8 cellular contexts compared by ENCODE assay signal in the genomic region with DNA sequence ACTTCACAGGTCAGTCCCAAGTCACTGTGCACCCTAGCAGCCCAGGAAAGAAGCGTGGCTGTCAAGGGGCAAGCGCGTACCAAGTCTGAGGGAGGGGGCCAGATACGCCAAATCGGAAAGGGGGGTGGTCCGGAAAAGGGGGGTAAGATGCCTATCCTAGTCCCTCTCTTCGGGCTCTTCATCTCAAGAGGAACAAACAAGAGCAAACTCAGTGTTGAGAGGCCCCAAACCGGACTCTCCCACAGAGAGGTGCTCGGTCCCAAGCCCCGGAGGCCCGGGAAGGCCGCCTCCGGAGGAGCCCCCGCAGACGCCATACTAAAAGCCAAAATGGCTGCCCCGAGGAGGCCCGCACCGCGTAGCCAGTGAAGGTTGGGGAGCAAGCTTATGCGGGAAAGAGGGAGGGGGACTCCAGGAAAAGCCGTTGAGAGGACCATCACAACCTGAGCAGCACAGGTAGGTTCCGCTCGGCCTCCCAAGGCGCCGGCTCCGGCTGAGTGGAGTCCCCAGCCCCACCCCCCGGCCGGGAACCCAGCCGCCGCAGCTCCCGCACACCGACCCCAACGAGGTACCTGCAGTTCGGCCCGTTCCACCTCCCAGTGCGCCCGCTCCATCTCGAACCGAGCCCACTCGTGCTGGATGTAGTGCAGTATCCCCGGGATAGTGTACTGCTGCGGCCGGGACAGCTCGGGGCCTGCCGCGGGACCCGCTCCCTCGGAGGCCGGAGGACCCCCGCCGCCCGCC. TPM values are rescaled to one million over a fixed set of nuclear protein-coding genes. Genes with fewer than 3 reads are reported as not detected.
DNase-seq lines count a peak whose midpoint lies in the region; ATAC-seq and TF ChIP-seq lines count a peak whose summit lies in the region.

A gene with protein sequence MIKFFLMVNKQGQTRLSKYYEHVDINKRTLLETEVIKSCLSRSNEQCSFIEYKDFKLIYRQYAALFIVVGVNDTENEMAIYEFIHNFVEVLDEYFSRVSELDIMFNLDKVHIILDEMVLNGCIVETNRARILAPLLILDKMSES (plus strand): TSS at position 315 of the 741 bp plus-strand sequence. CDS start 40,548 bp downstream, outside the sequence.

- H3K9me3 Mint-ChIP-seq in endodermal cell = no peaks in the 10 kb centered on the region

- H3K27me3 ChIP-seq in endodermal cell (ENCODE audit: control insufficient read depth, insufficient read depth, low read length, poor library complexity, severe bottlenecking) = no peaks in the 10 kb centered on the region

- peaks cover 5% of the 10 kb centered on the region for H3K9me3 ChIP-seq in endodermal cell (ENCODE audit: control insufficient read depth, low read length)

- TF ChIP-seq CTCF in endodermal cell (conservative IDR thresholded peaks at IDR 0.05) = no peak

- H3K36me3 ChIP-seq in endodermal cell (ENCODE audit: control insufficient read depth, insufficient read depth, low read length) = peaks cover 27% of the 10 kb centered on the region

- H3K36me3 Mint-ChIP-seq in endodermal cell (ENCODE audit: low read depth) = peaks cover 18% of the 10 kb centered on the region

- peak within 1 kb of the TSS; percentile 94 for H3K4me3 ChIP-seq in endodermal cell (ENCODE audit: low read length)

- no peaks in the 10 kb centered on the region for H3K27me3 Mint-ChIP-seq in endodermal cell (ENCODE audit: insufficient read depth)

- peak within 1 kb of the TSS; percentile 84 for H3K4me3 Mint-ChIP-seq in endodermal cell

- H3K27ac Mint-ChIP-seq in endodermal cell = peak within 1 kb of the TSS; percentile 97

- ATAC-seq in HG02610 (IDR thresholded peaks at IDR 0.05; ENCODE audit: unreplicated experiment) = peak; percentile 19

- DNase-seq in GM04504 (ENCODE audit: low read depth) (peak; percentile 4), NCI-H526 treated with DMSO at 0.1 percent for 48 hours (lab: John Stamatoyannopoulos, UW) (peak; percentile 35), endodermal cell (peak; percentile 85), midbrain (lab: John Stamatoyannopoulos, UW) (peak; percentile 64), SKM-1 (lab: John Stamatoyannopoulos, UW; ENCODE audit: unreplicated experiment) (no peak)
- DNase-seq in activated CD8-positive, alpha-beta memory T cell treated with anti-CD3 and anti-CD28 coated beads, Interleukin-2, amount 50 U/mL, for 1 hour (ENCODE audit: extremely low read depth) = peak; percentile 8
- peak; percentile 14 to 38 for DNase-seq in stimulated activated CD8-positive, alpha-beta memory T cell treated with anti-CD3 and anti-CD28 coated beads, Interleukin-2, amount 100 ng/mL, for 48 hours (ENCODE audit: low read depth in 2 of 2)

- peaks cover 5% of the 10 kb centered on the region for H3K4me1 ChIP-seq in endodermal cell (ENCODE audit: control insufficient read depth, insufficient read depth, low read length)

- H3K9ac ChIP-seq in endodermal cell (ENCODE audit: extremely low read depth, low read length, poor library complexity, severe bottlenecking) = peak within 1 kb of the TSS; percentile 91

- WGBS in endodermal cell (ENCODE audit: insufficient coverage in 1 of 2, insufficient read length in 1 of 2), 2 experiments = 0% methylated on average over 14 to 52 of the region's 52 CpGs

- peak within 1 kb of the TSS; percentile 94 for H3K27ac ChIP-seq in endodermal cell (ENCODE audit: low read depth, low read length)

- peaks cover 28% of the 10 kb centered on the region for H3K4me1 Mint-ChIP-seq in endodermal cell

RNA-seq across cellular contexts. Expression of the gene that starts here (rescaled TPM):
- total RNA-seq in endodermal cell = 10 to 100 TPM in 1 of 2 donors, 1 to 10 TPM in 1; 7.6 to 11.1 TPM
- polyA plus RNA-seq in endodermal cell (2013, experiment 1 of 2) = 4.0 TPM
- polyA plus RNA-seq in endodermal cell (2013, experiment 2 of 2) = 5.1 TPM
